20 cellular contexts compared by ENCODE assay signal in the genomic region with DNA sequence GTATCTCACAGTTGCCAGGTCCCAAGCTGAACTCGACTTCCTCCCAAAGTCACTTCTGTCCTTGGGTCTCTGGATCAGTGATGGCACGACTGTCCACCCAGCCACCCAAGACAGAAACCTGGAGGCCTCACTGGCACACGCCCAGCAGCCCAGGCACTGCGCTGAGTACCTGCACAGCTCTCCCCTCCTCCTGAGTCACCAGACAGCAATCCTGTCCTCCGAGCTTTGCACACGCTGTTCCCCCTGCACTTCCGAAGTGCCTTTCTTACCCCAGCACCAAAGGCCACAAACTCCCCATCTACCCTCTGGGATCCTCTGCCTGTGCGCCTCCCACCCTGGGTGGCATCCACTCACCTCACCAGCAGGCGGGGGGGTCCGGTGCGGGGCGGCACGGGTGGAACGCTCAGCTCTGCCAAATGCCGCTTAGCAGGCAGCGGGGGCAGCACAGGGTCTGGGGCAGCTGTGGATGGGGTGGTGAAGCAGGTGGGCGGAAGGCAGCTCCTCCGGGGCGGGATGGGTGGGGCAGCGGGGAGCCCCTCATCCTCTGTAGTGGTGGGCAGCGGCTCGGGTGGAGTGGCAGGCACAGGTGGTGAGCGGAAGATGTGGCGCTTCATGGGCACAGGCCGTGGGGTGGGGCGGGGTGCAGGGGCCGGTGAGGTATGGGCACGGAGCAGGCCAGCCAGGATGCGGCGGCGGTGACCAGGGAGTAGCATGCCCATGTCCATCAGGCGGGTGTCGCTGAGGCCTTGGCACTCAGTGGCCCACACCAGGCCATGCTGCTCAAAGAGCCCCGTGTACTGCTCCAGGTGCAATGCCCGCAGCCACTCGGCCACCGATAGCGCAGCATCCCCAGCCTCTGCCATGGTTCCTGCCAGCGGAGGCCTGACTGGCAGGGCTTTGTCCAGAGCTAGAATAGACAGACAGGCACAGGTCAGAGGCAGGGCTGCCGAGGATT. TPM values are rescaled to one million over a fixed set of nuclear protein-coding genes. Genes with fewer than 3 reads are reported as not detected.
DNase-seq lines count a peak whose midpoint lies in the region; ATAC-seq and TF ChIP-seq lines count a peak whose summit lies in the region.
"Had no signal": no experiment of that assay in that cellular context is flagged by ENCODE, and none has a peak within 500 bp of the region (broad histone marks: within the 10 kb centered on the region; RNA-seq: fewer than 3 reads in every experiment).

No MANE protein-coding gene starts in this region.

- DNase-seq in cardiac muscle cell (ENCODE audit: low read depth in 1 of 2, low spot score in 1 of 2), result no peak
- DNase-seq in heart right ventricle, result no peak
- no peak for DNase-seq in central memory CD8-positive, alpha-beta T cell (ENCODE audit: low spot score in 2 of 2)
- DNase-seq in naive thymus-derived CD4-positive, alpha-beta T cell, result no peak
- DNase-seq in type B pancreatic cell (ENCODE audit: extremely low spot score, unreplicated experiment), result no peak
- DNase-seq in NCI-H82 (lab: John Stamatoyannopoulos, UW), result no peak
- DNase-seq: activated CD4-positive, alpha-beta T cell treated with anti-CD3 and anti-CD28 coated beads for 36 hours; activated effector memory CD4-positive, alpha-beta T cell treated with anti-CD3 and anti-CD28 coated beads, Interleukin-2, amount 50 U/mL, for 16 hours; dermis blood vessel endothelial cell; mammary epithelial cell; NCI-H1417; NCI-H510A; stimulated activated CD8-positive, alpha-beta memory T cell treated with anti-CD3 and anti-CD28 coated beads, Interleukin-4, amount 100 ng/mL, for 48 hours; uterus had no signal

- WGBS in heart right ventricle, 2 donors, result 92 to 94% methylated on average over 40 of the region's 40 CpGs

- H3K27ac ChIP-seq in cardiac muscle cell (peak overlapping the region; percentile 77), heart right ventricle (no peak overlapping the region)
- no peak overlapping the region for H3K27ac ChIP-seq in naive thymus-derived CD4-positive, alpha-beta T cell (ENCODE audit: low read depth, low read length)
- H3K27ac ChIP-seq: C4-2B, epithelial cell of prostate, HL-60 had no signal

- CTCF ChIA-PET in naive thymus-derived CD4-positive, alpha-beta T cell (lab: Charles Lee), result interaction anchor here (0.6 to 7.5 kb wide), 10 partner anchors 24 to 459 kb away, joined by 3 to 102 read pairs (median 4); a partner anchor contains a TSS

- no peaks in the 10 kb centered on the region for H3K9me3 ChIP-seq in cardiac muscle cell (ENCODE audit: low read depth)
- no peaks in the 10 kb centered on the region for H3K9me3 ChIP-seq in heart right ventricle
- H3K9me3 ChIP-seq in naive thymus-derived CD4-positive, alpha-beta T cell (ENCODE audit: control insufficient read depth in 2 of 3, low read length in 3 of 3), result no peaks in the 10 kb centered on the region
- H3K9me3 ChIP-seq: uterus had no signal

- H3K36me3 ChIP-seq in cardiac muscle cell (no peaks in the 10 kb centered on the region), heart right ventricle (peaks cover 0 to 45% (median 0%) of the 10 kb centered on the region in 9 donors)
- H3K36me3 ChIP-seq in naive thymus-derived CD4-positive, alpha-beta T cell (ENCODE audit: control insufficient read depth in 2 of 3, insufficient read depth in 3 of 3, low read length in 3 of 3), result peaks cover 0 to 17% (median 4%) of the 10 kb centered on the region in 3 experiments
- H3K36me3 ChIP-seq: uterus had no signal

- peaks cover 36% of the 10 kb centered on the region for H3K36me3 Mint-ChIP-seq in central memory CD8-positive, alpha-beta T cell (ENCODE audit: insufficient read depth)
- peaks cover 1 to 15% (median 11%) of the 10 kb centered on the region in 5 donors for H3K36me3 Mint-ChIP-seq in naive thymus-derived CD4-positive, alpha-beta T cell
- H3K36me3 Mint-ChIP-seq in type B pancreatic cell, result peaks cover 5% of the 10 kb centered on the region

- H3K4me1 Mint-ChIP-seq in central memory CD8-positive, alpha-beta T cell, result peaks cover 43% of the 10 kb centered on the region
- H3K4me1 Mint-ChIP-seq in naive thymus-derived CD4-positive, alpha-beta T cell, result peaks cover 25 to 57% (median 45%) of the 10 kb centered on the region in 7 donors
- H3K4me1 Mint-ChIP-seq in type B pancreatic cell (ENCODE audit: unreplicated experiment), result peaks cover 27% of the 10 kb centered on the region

- no peak overlapping the region for H3K4me3 Mint-ChIP-seq in central memory CD8-positive, alpha-beta T cell
- no peak overlapping the region for H3K4me3 Mint-ChIP-seq in naive thymus-derived CD4-positive, alpha-beta T cell
- no peak overlapping the region for H3K4me3 Mint-ChIP-seq in type B pancreatic cell
- H3K4me3 Mint-ChIP-seq: activated CD4-positive, alpha-beta T cell treated with anti-CD3 and anti-CD28 coated beads for 36 hours had no signal

- H3K4me1 ChIP-seq in cardiac muscle cell (ENCODE audit: low read depth) (peaks cover 26% of the 10 kb centered on the region), heart right ventricle (peaks cover 6 to 64% (median 21%) of the 10 kb centered on the region in 9 donors)
- peaks cover 15 to 20% of the 10 kb centered on the region in 2 donors for H3K4me1 ChIP-seq in naive thymus-derived CD4-positive, alpha-beta T cell (ENCODE audit: control insufficient read depth in 2 of 2, insufficient read depth in 2 of 2, low read length in 2 of 2)

- H3K27me3 ChIP-seq in cardiac muscle cell (no peaks in the 10 kb centered on the region), heart right ventricle (no peaks in the 10 kb centered on the region)
- no peaks in the 10 kb centered on the region for H3K27me3 ChIP-seq in naive thymus-derived CD4-positive, alpha-beta T cell (ENCODE audit: control insufficient read depth in 2 of 2, insufficient read depth in 2 of 2, low read length in 2 of 2)
- H3K27me3 ChIP-seq: uterus had no signal

- POLR2A ChIA-PET in naive thymus-derived CD4-positive, alpha-beta T cell (lab: Charles Lee), result interaction anchor here (1.5 kb wide), 1 partner anchor 67 kb away, joined by 31 read pairs; a partner anchor contains a TSS

- no peaks in the 10 kb centered on the region for H3K27me3 Mint-ChIP-seq in central memory CD8-positive, alpha-beta T cell
- H3K27me3 Mint-ChIP-seq in naive thymus-derived CD4-positive, alpha-beta T cell, result no peaks in the 10 kb centered on the region
- no peaks in the 10 kb centered on the region for H3K27me3 Mint-ChIP-seq in type B pancreatic cell
- H3K27me3 Mint-ChIP-seq: activated CD4-positive, alpha-beta T cell treated with anti-CD3 and anti-CD28 coated beads for 36 hours had no signal

- peak overlapping the region; percentile 93 for H3K27ac Mint-ChIP-seq in central memory CD8-positive, alpha-beta T cell (ENCODE audit: low read depth)
- H3K27ac Mint-ChIP-seq in naive thymus-derived CD4-positive, alpha-beta T cell, result peak overlapping the region in 6 of 9 donors; percentile 11 to 90 (median 64)
- peak overlapping the region; percentile 78 for H3K27ac Mint-ChIP-seq in type B pancreatic cell

- H3K9me3 Mint-ChIP-seq in central memory CD8-positive, alpha-beta T cell, result no peaks in the 10 kb centered on the region
- H3K9me3 Mint-ChIP-seq in naive thymus-derived CD4-positive, alpha-beta T cell, result peaks cover 0 to 4% (median 0%) of the 10 kb centered on the region in 11 donors
- H3K9me3 Mint-ChIP-seq in type B pancreatic cell, result peaks cover 6% of the 10 kb centered on the region

- intact Hi-C loops in heart right ventricle (cut with DNase I), result loop anchor here in 7 of 10 donors (2.0 to 10.0 kb wide), 6 partner anchors 58 to 558 kb away; a partner anchor contains a TSS
- intact Hi-C loops in naive thymus-derived CD4-positive, alpha-beta T cell (cut with micrococcal nuclease), result no loop called here

- ATAC-seq in heart right ventricle, result no peak
- no peak for ATAC-seq in central memory CD8-positive, alpha-beta T cell (replicated peaks; ENCODE audit: extremely low read depth, poor library complexity, severe bottlenecking)
- no peak for ATAC-seq in naive thymus-derived CD4-positive, alpha-beta T cell
- no peak for ATAC-seq in GM21528 (IDR thresholded peaks at IDR 0.05; ENCODE audit: low FRiP score, unreplicated experiment)
- no peak for ATAC-seq in HG03025 (IDR thresholded peaks at IDR 0.05; ENCODE audit: low FRiP score, unreplicated experiment)
- ATAC-seq: activated CD4-positive, alpha-beta T cell treated with anti-CD3 and anti-CD28 coated beads for 36 hours had no signal

- no peak overlapping the region for H3K4me3 ChIP-seq in cardiac muscle cell
- H3K4me3 ChIP-seq in heart right ventricle, result no peak overlapping the region
- no peak overlapping the region for H3K4me3 ChIP-seq in naive thymus-derived CD4-positive, alpha-beta T cell (ENCODE audit: low read length)
- H3K4me3 ChIP-seq: uterus had no signal

- TF ChIP-seq CTCF in cardiac muscle cell (IDR thresholded peaks at IDR 0.05; ENCODE audit: low read depth, low read length), result no peak
- TF ChIP-seq CTCF in heart right ventricle (IDR thresholded peaks at IDR 0.05), result no peak
- no peak for TF ChIP-seq CTCF in type B pancreatic cell (conservative IDR thresholded peaks at IDR 0.05)

RNA-seq across cellular contexts. Expression of a gene that starts 25.7 kb away (rescaled TPM):
- total RNA-seq in cardiac muscle cell, result 134 and 200 TPM in 2 replicates
- polyA plus RNA-seq in cardiac muscle cell, result 41.5 and 54.6 TPM in 2 replicates
- 10 to 100 TPM; 30.4 to 68.3 (median 40.8) TPM for total RNA-seq in heart right ventricle
- 10 to 100 TPM; 35.8 to 58.7 TPM for polyA plus RNA-seq in heart right ventricle
- 100 to 1,000 TPM; 119 to 317 (median 156) TPM for total RNA-seq in naive thymus-derived CD4-positive, alpha-beta T cell
- polyA plus RNA-seq in naive thymus-derived CD4-positive, alpha-beta T cell, result 10 to 100 TPM; 30.4 to 55.3 TPM
- 80.5 and 149 TPM in 2 replicates for total RNA-seq in type B pancreatic cell (ENCODE audit: low replicate concordance)

RNA-seq across cellular contexts. Expression of a gene that starts 52.3 kb away (rescaled TPM):
- 0.18 and 0.92 TPM in 2 replicates for total RNA-seq in cardiac muscle cell
- 0.56 TPM in 1 of 2 replicates, not detected in the other for polyA plus RNA-seq in cardiac muscle cell
- 10 to 100 TPM; 10.4 to 44.4 (median 30.2) TPM for total RNA-seq in heart right ventricle
- 10 to 100 TPM; 28.4 to 47.6 TPM for polyA plus RNA-seq in heart right ventricle
- 1 to 10 TPM in 4 of 5 experiments, under 1 TPM in 1; 0.97 to 9.0 (median 1.7) TPM for total RNA-seq in naive thymus-derived CD4-positive, alpha-beta T cell
- polyA plus RNA-seq in naive thymus-derived CD4-positive, alpha-beta T cell, result not detected
- 2.8 and 3.8 TPM in 2 replicates for total RNA-seq in type B pancreatic cell (ENCODE audit: low replicate concordance)
- total RNA-seq: G401 had no signal

Comparison
In these comparisons a context has a peak if more than half of its experiments do, and no peak if none do; other contexts are left out.
1. intact Hi-C loops: an anchor here in heart right ventricle (2.0 to 10.0 kb wide); none called in naive thymus-derived CD4-positive, alpha-beta T cell.